8 cellular contexts compared by ENCODE assay signal in the genomic region with DNA sequence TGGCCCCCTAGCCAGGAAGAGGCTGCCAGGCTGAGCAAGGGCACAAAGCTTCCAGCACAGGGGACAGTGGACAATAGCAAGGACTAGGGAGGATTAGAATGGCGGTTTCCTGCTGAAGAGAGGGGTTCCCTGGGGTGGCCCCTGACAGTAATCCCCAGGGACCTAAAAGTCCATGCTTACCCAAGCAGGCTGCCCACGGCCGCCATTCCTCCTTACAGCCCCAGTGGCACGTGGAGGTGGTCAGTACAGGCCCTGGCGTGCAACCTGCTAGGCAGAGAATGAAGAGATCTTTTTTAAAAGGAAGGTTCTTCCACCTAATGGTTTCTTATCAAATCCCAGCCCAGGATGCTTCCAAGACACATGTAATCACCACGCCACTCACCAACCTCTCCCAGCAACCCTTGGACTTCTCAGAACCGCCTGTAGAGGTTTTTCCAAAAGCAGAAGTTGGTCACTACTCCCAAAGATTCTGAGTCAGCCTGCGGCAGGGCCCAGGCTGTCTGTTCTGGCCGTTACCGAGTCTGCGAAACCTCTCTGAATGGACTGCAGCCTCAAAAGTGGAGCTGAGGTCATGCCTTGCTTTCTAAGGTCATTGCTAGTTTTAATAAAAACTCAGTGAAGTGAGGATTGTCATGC. TPM values are rescaled to one million over a fixed set of nuclear protein-coding genes. Genes with fewer than 3 reads are reported as not detected.
DNase-seq lines count a peak whose midpoint lies in the region; ATAC-seq and TF ChIP-seq lines count a peak whose summit lies in the region.

No MANE protein-coding gene starts in this region.

- H3K27me3 ChIP-seq in heart left ventricle (no peaks in the 10 kb centered on the region), ascending aorta (no peaks in the 10 kb centered on the region)

- no peaks in the 10 kb centered on the region for H3K9me3 Mint-ChIP-seq in memory B cell

- DNase-seq in heart left ventricle (no peak), left ventricle myocardium superior (no peak), ascending aorta (ENCODE audit: low spot score in 2 of 2) (peak in 1 of 2 donors; percentile 59), memory B cell (ENCODE audit: low spot score in 2 of 2) (no peak), posterior cingulate gyrus (no peak)
- DNase-seq in stimulated activated naive CD4-positive, alpha-beta T cell (lab: John Stamatoyannopoulos, UW), result no peak

- ATAC-seq in heart left ventricle (no peak), left ventricle myocardium superior (no peak), memory B cell (ENCODE audit: low read depth) (no peak), HG03457 (IDR thresholded peaks at IDR 0.05; ENCODE audit: unreplicated experiment) (no peak)

- H3K27ac ChIP-seq in heart left ventricle (peak overlapping the region in 8 of 12 donors; percentile 82 to 95 (median 88)), ascending aorta (peak overlapping the region; percentile 88 to 89), urinary bladder (ENCODE audit: low read depth) (no peak overlapping the region)

- 81 to 82% (median 82%) methylated on average over 11 of the region's 11 CpGs for WGBS in heart left ventricle, 4 donors
- 79% methylated on average over 11 of the region's 11 CpGs for WGBS in urinary bladder

- peak overlapping the region; percentile 96 for H3K4me3 Mint-ChIP-seq in memory B cell

- H3K27ac Mint-ChIP-seq in memory B cell, result peak overlapping the region; percentile 99

- H3K36me3 ChIP-seq in heart left ventricle, result peaks cover 0 to 26% (median 21%) of the 10 kb centered on the region in 9 donors
- H3K36me3 ChIP-seq in ascending aorta, result peaks cover 8 to 16% of the 10 kb centered on the region in 2 donors
- H3K36me3 ChIP-seq in urinary bladder (ENCODE audit: insufficient read depth), result no peaks in the 10 kb centered on the region

- peaks cover 26% of the 10 kb centered on the region for H3K4me1 Mint-ChIP-seq in memory B cell

- peak overlapping the region; percentile 65 to 99 (median 92) for H3K4me3 ChIP-seq in heart left ventricle
- peak overlapping the region; percentile 77 to 97 for H3K4me3 ChIP-seq in ascending aorta
- peak overlapping the region; percentile 58 for H3K4me3 ChIP-seq in urinary bladder (ENCODE audit: low read depth, low read length)

- peaks cover 6% of the 10 kb centered on the region for H3K36me3 Mint-ChIP-seq in memory B cell

- no peak for TF ChIP-seq POLR2A in heart left ventricle (IDR thresholded peaks at IDR 0.05)

- no peaks in the 10 kb centered on the region for H3K27me3 Mint-ChIP-seq in memory B cell

- no peak for TF ChIP-seq CTCF in heart left ventricle (IDR thresholded peaks at IDR 0.05)
- TF ChIP-seq CTCF in ascending aorta (IDR thresholded peaks at IDR 0.05), result no peak

- no peaks in the 10 kb centered on the region for H3K9me3 ChIP-seq in heart left ventricle
- no peaks in the 10 kb centered on the region for H3K9me3 ChIP-seq in ascending aorta

- H3K4me1 ChIP-seq in heart left ventricle (peaks cover 5 to 41% (median 29%) of the 10 kb centered on the region in 12 donors), ascending aorta (peaks cover 18 to 25% of the 10 kb centered on the region in 2 donors), urinary bladder (ENCODE audit: insufficient read depth) (no peaks in the 10 kb centered on the region)

- intact Hi-C loops in heart left ventricle (cut with DNase I) (loop anchor here in 5 of 10 donors (2.0 to 5.0 kb wide), 3 partner anchors 25 to 59 kb away; a partner anchor contains a TSS), left ventricle myocardium superior (cut with micrococcal nuclease) (no loop called here), ascending aorta (cut with DNase I) (loop anchor here (2.0 to 10.0 kb wide), 3 partner anchors 319 to 1397 kb away; a partner anchor contains a TSS), posterior cingulate gyrus (cut with DNase I) (loop anchor here (2.0 kb wide), 1 partner anchor 59 kb away; no protein-coding TSS in a partner anchor)

RNA-seq across cellular contexts. Expression of a gene that starts 0.9 kb away (rescaled TPM):
- 100 to 1,000 TPM in 2 of 9 donors, 10 to 100 TPM in 7; 35.5 to 125 (median 51.2) TPM for total RNA-seq in heart left ventricle
- 100 to 1,000 TPM in 1 of 2 donors, 10 to 100 TPM in 1; 81.5 to 141 TPM for polyA plus RNA-seq in heart left ventricle
- total RNA-seq in left ventricle myocardium superior, result 58.6 TPM
- 23.6 TPM for total RNA-seq in ascending aorta
- total RNA-seq in urinary bladder, result 22.5 TPM
- 109 TPM for polyA plus RNA-seq in urinary bladder

RNA-seq across cellular contexts. Expression of a gene that starts 5.0 kb away (rescaled TPM):
- total RNA-seq in heart left ventricle (1 to 10 TPM; 6.2 to 8.4 (median 7.2) TPM), left ventricle myocardium superior (10.5 TPM), ascending aorta (2.4 TPM), urinary bladder (4.3 TPM)
- polyA plus RNA-seq in heart left ventricle (1 to 10 TPM; 9.8 TPM), urinary bladder (25.7 TPM)

RNA-seq across cellular contexts. Expression of a gene that starts 25.7 kb away (rescaled TPM):
- total RNA-seq in heart left ventricle, result 100 to 1,000 TPM; 271 to 451 (median 310) TPM
- polyA plus RNA-seq in heart left ventricle, result 100 to 1,000 TPM; 217 to 580 TPM
- 285 TPM for total RNA-seq in left ventricle myocardium superior
- total RNA-seq in ascending aorta, result 447 TPM
- 112 TPM for total RNA-seq in urinary bladder
- 462 TPM for polyA plus RNA-seq in urinary bladder

RNA-seq across cellular contexts. Expression of a gene that starts 31.9 kb away (rescaled TPM):
- 100 to 1,000 TPM; 142 to 290 (median 169) TPM for total RNA-seq in heart left ventricle
- 100 to 1,000 TPM; 231 to 358 TPM for polyA plus RNA-seq in heart left ventricle
- total RNA-seq in left ventricle myocardium superior, result 175 TPM
- 979 TPM for total RNA-seq in ascending aorta
- total RNA-seq in urinary bladder, result 103 TPM
- polyA plus RNA-seq in urinary bladder, result 492 TPM

RNA-seq across cellular contexts. Expression of a gene that starts 41.6 kb away (rescaled TPM):
- total RNA-seq in heart left ventricle (1 to 10 TPM in 3 of 9 donors, under 1 TPM in 6; 0.40 to 3.8 (median 0.88) TPM), left ventricle myocardium superior (1.7 TPM), ascending aorta (5.4 TPM), urinary bladder (4.0 TPM)
- polyA plus RNA-seq in heart left ventricle (under 1 TPM; 0.61 to 0.78 TPM), urinary bladder (5.4 TPM)
